ENCODE assay signal across 24 cellular contexts in the genomic region with DNA sequence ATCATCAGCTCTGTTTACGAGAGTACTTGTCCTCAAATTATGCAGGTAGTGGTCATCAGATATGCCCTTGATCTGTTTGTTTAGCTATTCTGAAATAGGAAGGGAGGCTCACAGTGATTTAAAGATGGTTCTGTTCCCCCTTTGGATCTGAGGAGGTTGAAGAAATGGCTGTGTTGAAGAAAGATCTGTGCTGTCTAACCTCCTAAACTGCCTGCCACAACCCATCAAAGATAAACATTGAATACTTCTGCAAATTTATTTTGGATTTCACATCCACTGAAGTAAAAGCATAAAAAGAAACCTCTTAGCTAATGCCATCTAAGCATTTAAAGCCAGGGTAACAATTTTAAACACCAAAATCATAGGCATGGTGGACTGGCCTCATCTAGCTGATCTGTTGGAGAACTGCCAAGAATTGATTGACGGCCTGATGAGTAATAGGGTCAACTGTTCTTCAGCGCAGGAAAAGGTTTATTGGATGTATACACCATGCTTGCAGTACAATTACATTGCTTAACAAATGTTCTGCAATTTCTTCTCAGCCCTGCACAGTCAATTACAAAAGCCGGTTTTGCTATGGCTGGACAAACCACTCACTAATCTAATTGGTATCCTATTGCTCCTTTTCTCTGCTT.
DNase-seq lines count a peak whose midpoint lies in the region; ATAC-seq and TF ChIP-seq lines count a peak whose summit lies in the region.
"Had no signal": no experiment of that assay in that cellular context is flagged by ENCODE, and none has a peak within 500 bp of the region (broad histone marks: within the 10 kb centered on the region; RNA-seq: fewer than 3 reads in every experiment).

No MANE protein-coding gene starts in this region.

- intact Hi-C loops in testis (cut with DNase I; ENCODE audit: low total_unique reads): no loop called here

- no peaks in the 10 kb centered on the region for H3K27me3 ChIP-seq in testis
- H3K27me3 ChIP-seq: adrenal gland, brain microvascular endothelial cell, esophagus muscularis mucosa, gastroesophageal sphincter had no signal

- TF ChIP-seq POLR2A in testis (IDR thresholded peaks at IDR 0.05): no peak

- DNase-seq in NCI-H2227 (lab: John Stamatoyannopoulos, UW; ENCODE audit: unreplicated experiment): peak; percentile 2
- DNase-seq in NCI-H2227 treated with DMSO at 0.1 percent for 48 hours (lab: John Stamatoyannopoulos, UW): no peak
- DNase-seq in NCI-H69 (lab: John Stamatoyannopoulos, UW): peak; percentile 58
- DNase-seq in choroid plexus epithelial cell (ENCODE audit: low read depth): peak; percentile 61
- peak; percentile 27 for DNase-seq in mucosa of gallbladder (ENCODE audit: low spot score)
- no peak for DNase-seq in stimulated activated CD4-positive, alpha-beta T cell treated with anti-CD3 and anti-CD28 coated beads, Interleukin-4, amount 100 ng/mL, for 24 hours
- DNase-seq in testis: no peak
- DNase-seq: activated CD4-positive, alpha-beta T cell treated with anti-CD3 and anti-CD28 coated beads for 48 hours; activated naive CD4-positive, alpha-beta T cell; activated T-cell treated with anti-CD3 and anti-CD28 coated beads, Interleukin-2, amount 50 U/mL, for 24 hours; adrenal gland; brain microvascular endothelial cell; CD8-positive, alpha-beta T cell; DMS79 treated with DMSO at 0.1 percent for 48 hours; effector memory CD4-positive, alpha-beta T cell; H7; NCI-H2081; NCI-H446 treated with DMSO at 0.1 percent for 48 hours; RPMI8226; T-helper 2 cell had no signal

- no peaks in the 10 kb centered on the region for H3K36me3 ChIP-seq in testis (ENCODE audit: low read depth, missing control alignments)
- H3K36me3 ChIP-seq: brain microvascular endothelial cell had no signal

- 88 to 94% methylated on average over 4 of the region's 4 CpGs for WGBS in testis, 2 donors

- no peak for ATAC-seq in GM21526 (IDR thresholded peaks at IDR 0.05; ENCODE audit: low FRiP score, unreplicated experiment)
- ATAC-seq: CD8-positive, alpha-beta T cell; gastroesophageal sphincter; SK-N-SH treated with all-trans-retinoic acid at 6 μM for 48 hours had no signal

- H3K4me1 ChIP-seq in testis: no peaks in the 10 kb centered on the region
- H3K4me1 ChIP-seq: adrenal gland, esophagus muscularis mucosa, gastroesophageal sphincter had no signal

- H3K27ac ChIP-seq in testis: no peak overlapping the region
- H3K27ac ChIP-seq: brain microvascular endothelial cell, esophagus muscularis mucosa, gastroesophageal sphincter had no signal

- H3K9me3 ChIP-seq in testis: no peaks in the 10 kb centered on the region

- H3K4me3 ChIP-seq in choroid plexus epithelial cell (ENCODE audit: low read depth, low read length) (no peak overlapping the region), testis (no peak overlapping the region)
- H3K4me3 ChIP-seq: adrenal gland, esophagus muscularis mucosa, gastroesophageal sphincter had no signal

- TF ChIP-seq CTCF in choroid plexus epithelial cell (conservative IDR thresholded peaks at IDR 0.05; ENCODE audit: low read depth, low read length) (no peak), testis (IDR thresholded peaks at IDR 0.05) (no peak)

Comparison
In these comparisons a context has a peak if more than half of its experiments do, and no peak if none do; other contexts are left out.
1. DNase-seq: peak in NCI-H2227 (single experiment), NCI-H69 (single experiment), choroid plexus epithelial cell (single experiment) and mucosa of gallbladder (single experiment); none in NCI-H2227 treated with DMSO at 0.1 percent for 48 hours (single experiment), stimulated activated CD4-positive, alpha-beta T cell treated with anti-CD3 and anti-CD28 coated beads, Interleukin-4, amount 100 ng/mL, for 24 hours (single experiment) and testis (single experiment).